Comparison of ENCODE assay signal across 15 cellular contexts in the genomic region with DNA sequence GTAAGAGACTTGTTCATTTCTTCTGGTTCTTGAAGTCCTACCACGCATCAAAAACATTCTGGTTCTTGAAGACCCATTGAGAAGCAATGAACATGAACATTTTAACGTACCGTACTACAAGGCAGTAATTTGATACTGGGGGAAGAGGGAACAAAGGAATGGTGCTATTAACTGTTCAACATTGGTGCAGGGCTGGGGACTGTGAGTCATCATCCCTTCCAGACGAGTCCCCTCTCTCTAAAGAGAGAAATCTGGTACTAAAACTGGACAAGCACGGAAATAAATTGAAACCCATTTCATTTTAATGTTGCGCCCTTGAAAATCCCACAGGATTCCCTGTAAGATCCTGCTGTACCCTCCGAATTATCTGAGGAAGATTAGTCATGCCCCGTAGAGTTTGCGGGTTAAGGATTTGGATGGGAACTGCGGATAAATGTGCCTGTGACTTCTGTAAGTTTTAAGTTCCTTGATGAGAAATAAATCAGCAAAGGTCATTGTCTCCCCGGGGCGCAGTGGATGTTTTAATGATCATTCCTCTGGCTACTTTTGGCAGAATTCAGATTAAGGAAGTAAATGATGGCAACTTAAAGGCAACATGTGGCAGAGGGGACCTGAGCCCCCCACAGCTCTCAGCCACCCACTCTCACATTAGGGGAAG.
DNase-seq lines count a peak whose midpoint lies in the region; ATAC-seq and TF ChIP-seq lines count a peak whose summit lies in the region.
"Had no signal": no experiment of that assay in that cellular context is flagged by ENCODE, and none has a peak within 500 bp of the region (broad histone marks: within the 10 kb centered on the region; RNA-seq: fewer than 3 reads in every experiment).

No MANE protein-coding gene starts in this region.

- peaks cover 5% of the 10 kb centered on the region for H3K27me3 Mint-ChIP-seq in neural progenitor cell (ENCODE audit: insufficient read depth, low read depth)

- H3K4me3 ChIP-seq in MG63: peak overlapping the region; percentile 7; the same call in 1 of the 2 replicates
- no peak overlapping the region for H3K4me3 ChIP-seq in brain microvascular endothelial cell (ENCODE audit: low read depth, low read length)
- no peak overlapping the region for H3K4me3 ChIP-seq in neural progenitor cell
- H3K4me3 ChIP-seq in esophagus muscularis mucosa: no peak overlapping the region
- H3K4me3 ChIP-seq: left ventricle myocardium inferior, tibial nerve had no signal

- peak; percentile 14 for DNase-seq in DMS 273 (lab: John Stamatoyannopoulos, UW; ENCODE audit: unreplicated experiment)
- no peak for DNase-seq in DMS 273 treated with DMSO at 0.1 percent for 48 hours (lab: John Stamatoyannopoulos, UW)
- DNase-seq in MG63: peak; percentile 13
- peak; percentile 49 for DNase-seq in brain microvascular endothelial cell
- no peak for DNase-seq in neural progenitor cell (ENCODE audit: low spot score)
- DNase-seq in retina: no peak
- no peak for DNase-seq in esophagus muscularis mucosa (ENCODE audit: extremely low spot score)
- DNase-seq: activated naive CD8-positive, alpha-beta T cell treated with anti-CD3 and anti-CD28 coated beads, Interleukin-2, amount 50 U/mL, for 24 hours; left ventricle myocardium inferior; NCI-H2227 treated with DMSO at 0.1 percent for 48 hours had no signal

- no peaks in the 10 kb centered on the region for H3K79me2 ChIP-seq in neural progenitor cell (ENCODE audit: low read depth)

- H3K4me1 Mint-ChIP-seq in neural progenitor cell: peaks cover 16% of the 10 kb centered on the region
- H3K4me1 Mint-ChIP-seq: activated naive CD8-positive, alpha-beta T cell treated with anti-CD3 and anti-CD28 coated beads, Interleukin-2, amount 50 U/mL, for 24 hours had no signal

- H3K27me3 ChIP-seq in MG63 (no peaks in the 10 kb centered on the region), brain microvascular endothelial cell (replicated peaks) (no peaks in the 10 kb centered on the region), neural progenitor cell (no peaks in the 10 kb centered on the region), esophagus muscularis mucosa (peaks cover 0 to 4% (median 0%) of the 10 kb centered on the region in 4 donors)
- H3K27me3 ChIP-seq: tibial nerve had no signal

- no peaks in the 10 kb centered on the region for H3K4me1 ChIP-seq in neural progenitor cell
- no peaks in the 10 kb centered on the region for H3K4me1 ChIP-seq in esophagus muscularis mucosa
- H3K4me1 ChIP-seq: left ventricle myocardium inferior, tibial nerve had no signal

- in situ Hi-C loops in brain microvascular endothelial cell (cut with HindIII; ENCODE audit: low pct_ligation_motif_present, low sequenced_read_pairs): no loop called here

- intact Hi-C loops in esophagus muscularis mucosa (cut with DNase I): no loop called here

- H3K36me3 Mint-ChIP-seq in neural progenitor cell: no peaks in the 10 kb centered on the region

- TF ChIP-seq CTCF in brain microvascular endothelial cell (IDR thresholded peaks at IDR 0.05; ENCODE audit: low read depth, low read length, missing control alignments): no peak
- no peak for TF ChIP-seq CTCF in neural progenitor cell (IDR thresholded peaks at IDR 0.05)
- no peak for TF ChIP-seq CTCF in esophagus muscularis mucosa (IDR thresholded peaks at IDR 0.05)

- H3K9ac ChIP-seq in neural progenitor cell: no peak overlapping the region

- no peak for TF ChIP-seq POLR2A in esophagus muscularis mucosa (IDR thresholded peaks at IDR 0.05; ENCODE audit: low read depth)

- H3K4me2 ChIP-seq in neural progenitor cell: no peak overlapping the region

- WGBS in esophagus muscularis mucosa: 68% methylated on average over 12 of the region's 12 CpGs

- H2AFZ ChIP-seq in neural progenitor cell (replicated peaks): peak overlapping the region; percentile 38

- TF ChIP-seq EP300 in esophagus muscularis mucosa (IDR thresholded peaks at IDR 0.05): no peak

- H4K20me1 ChIP-seq in neural progenitor cell (ENCODE audit: low read depth): no peaks in the 10 kb centered on the region

- H3K36me3 ChIP-seq in MG63: no peaks in the 10 kb centered on the region
- H3K36me3 ChIP-seq in brain microvascular endothelial cell (replicated peaks): no peaks in the 10 kb centered on the region
- H3K36me3 ChIP-seq in neural progenitor cell: no peaks in the 10 kb centered on the region
- H3K36me3 ChIP-seq in esophagus muscularis mucosa: no peaks in the 10 kb centered on the region
- H3K36me3 ChIP-seq: left ventricle myocardium inferior, neutrophil, tibial nerve had no signal

- no peaks in the 10 kb centered on the region for H3K9me3 Mint-ChIP-seq in neural progenitor cell
- H3K9me3 Mint-ChIP-seq: activated naive CD8-positive, alpha-beta T cell treated with anti-CD3 and anti-CD28 coated beads, Interleukin-2, amount 50 U/mL, for 24 hours; dendritic cell treated with granulocyte-macrophage colony-stimulating factor and Interleukin-4, amounts not matched to agents 40 ng/mL and 50 ng/mL, for 4 days had no signal

- H3K4me3 Mint-ChIP-seq in neural progenitor cell: no peak overlapping the region
- H3K4me3 Mint-ChIP-seq: activated naive CD8-positive, alpha-beta T cell treated with anti-CD3 and anti-CD28 coated beads, Interleukin-2, amount 50 U/mL, for 24 hours; dendritic cell treated with granulocyte-macrophage colony-stimulating factor and Interleukin-4, amounts not matched to agents 40 ng/mL and 50 ng/mL, for 4 days had no signal

- H3K27ac ChIP-seq in brain microvascular endothelial cell (peak overlapping the region; percentile 75), neural progenitor cell (no peak overlapping the region), esophagus muscularis mucosa (replicated peaks in 1 of 4) (no peak overlapping the region)
- H3K27ac ChIP-seq: 22Rv1, left ventricle myocardium inferior, neutrophil, tibial nerve had no signal

- peak overlapping the region; percentile 67 for H3K27ac Mint-ChIP-seq in neural progenitor cell
- H3K27ac Mint-ChIP-seq: activated naive CD8-positive, alpha-beta T cell treated with anti-CD3 and anti-CD28 coated beads, Interleukin-2, amount 50 U/mL, for 24 hours; dendritic cell treated with granulocyte-macrophage colony-stimulating factor and Interleukin-4, amounts not matched to agents 40 ng/mL and 50 ng/mL, for 4 days had no signal

- H3K9me3 ChIP-seq in MG63 (no peaks in the 10 kb centered on the region), neural progenitor cell (ENCODE audit: low read depth) (no peaks in the 10 kb centered on the region), esophagus muscularis mucosa (no peaks in the 10 kb centered on the region)
- H3K9me3 ChIP-seq: left ventricle myocardium inferior, neutrophil, tibial nerve had no signal

- no peaks in the 10 kb centered on the region for H3F3A ChIP-seq in neural progenitor cell (ENCODE audit: low read depth)

- no peak for ATAC-seq in HG02798 (IDR thresholded peaks at IDR 0.05; ENCODE audit: poor library complexity, unreplicated experiment)
- ATAC-seq: activated naive CD8-positive, alpha-beta T cell treated with anti-CD3 and anti-CD28 coated beads, Interleukin-2, amount 50 U/mL, for 24 hours had no signal

Comparison
In these comparisons a context has a peak if more than half of its experiments do, and no peak if none do; other contexts are left out.
1. DNase-seq: peak in DMS 273 (single experiment), MG63 (single experiment) and brain microvascular endothelial cell (single experiment); none in DMS 273 treated with DMSO at 0.1 percent for 48 hours (single experiment), neural progenitor cell (single experiment), retina (single experiment) and esophagus muscularis mucosa (single experiment).